14 cellular contexts compared by ENCODE assay signal in genomic region chr16:15618392-15618791, GRCh38. TPM values are rescaled to one million over a fixed set of nuclear protein-coding genes. Genes with fewer than 3 reads are reported as not detected.
DNase-seq lines count a peak whose midpoint lies in the region; ATAC-seq and TF ChIP-seq lines count a peak whose summit lies in the region.
"Had no signal": no experiment of that assay in that cellular context is flagged by ENCODE, and none has a peak within 500 bp of the region (broad histone marks: within the 10 kb centered on the region; RNA-seq: fewer than 3 reads in every experiment).

No MANE protein-coding gene starts in this region.

- no peak for TF ChIP-seq CTCF in AG04450 (IDR thresholded peaks at IDR 0.05; ENCODE audit: low read depth, low read length)

- H3K36me3 Mint-ChIP-seq in activated CD8-positive, alpha-beta T cell treated with anti-CD3 and anti-CD28 coated beads, Interleukin-2, amount 10 ng/mL, durations not matched to agents 7 days and 5 days (ENCODE audit: low read depth): peaks cover 52% of the 10 kb centered on the region

- H3K4me3 Mint-ChIP-seq in activated CD8-positive, alpha-beta T cell treated with anti-CD3 and anti-CD28 coated beads, Interleukin-2, amount 10 ng/mL, durations not matched to agents 7 days and 5 days: no peak overlapping the region

- POLR2A ChIA-PET in AG04450 (lab: Yijun Ruan, JAX): no interaction called here
- POLR2A ChIA-PET in activated CD8-positive, alpha-beta T cell treated with anti-CD3 and anti-CD28 coated beads, Interleukin-2, amount 10 ng/mL, durations not matched to agents 7 days and 5 days (lab: Charles Lee): no interaction called here

- DNase-seq in AG04450 (ENCODE audit: low read depth, low spot score) (peak; percentile 26), GM04503 (ENCODE audit: low read depth) (peak; percentile 27), iris pigment epithelial cell (ENCODE audit: low read depth) (peak; percentile 80), NOMO-1 (lab: John Stamatoyannopoulos, UW; ENCODE audit: unreplicated experiment in 2 of 2) (no peak), SKM-1 (lab: John Stamatoyannopoulos, UW; ENCODE audit: unreplicated experiment) (no peak)
- no peak for DNase-seq in activated CD8-positive, alpha-beta T cell treated with anti-CD3 and anti-CD28 coated beads, Interleukin-2, amount 10 ng/mL, durations not matched to agents 7 days and 5 days
- DNase-seq: COR-L47; immature natural killer cell; NCI-H2081 treated with DMSO at 0.1 percent for 48 hours; stimulated activated CD8-positive, alpha-beta memory T cell treated with anti-CD3 and anti-CD28 coated beads, Interleukin-4, amount 100 ng/mL, for 48 hours had no signal

- no peak overlapping the region for H3K4me3 ChIP-seq in AG04450 (ENCODE audit: low read depth, low read length)
- H3K4me3 ChIP-seq: GM12878 had no signal

- peak overlapping the region; percentile 57 for H3K27ac ChIP-seq in AG04450 (ENCODE audit: low read depth, low read length)
- H3K27ac ChIP-seq: epithelial cell of prostate had no signal

- no peaks in the 10 kb centered on the region for H3K4me1 Mint-ChIP-seq in activated CD8-positive, alpha-beta T cell treated with anti-CD3 and anti-CD28 coated beads, Interleukin-2, amount 10 ng/mL, durations not matched to agents 7 days and 5 days (ENCODE audit: low read depth)
- H3K4me1 Mint-ChIP-seq: immature natural killer cell had no signal

- no peaks in the 10 kb centered on the region for H3K27me3 Mint-ChIP-seq in activated CD8-positive, alpha-beta T cell treated with anti-CD3 and anti-CD28 coated beads, Interleukin-2, amount 10 ng/mL, durations not matched to agents 7 days and 5 days (ENCODE audit: low read depth)

- H3K27ac Mint-ChIP-seq in activated CD8-positive, alpha-beta T cell treated with anti-CD3 and anti-CD28 coated beads, Interleukin-2, amount 10 ng/mL, durations not matched to agents 7 days and 5 days: peak overlapping the region; percentile 10

- H3K9me3 Mint-ChIP-seq in activated CD8-positive, alpha-beta T cell treated with anti-CD3 and anti-CD28 coated beads, Interleukin-2, amount 10 ng/mL, durations not matched to agents 7 days and 5 days (ENCODE audit: insufficient read depth): no peaks in the 10 kb centered on the region
- H3K9me3 Mint-ChIP-seq: immature natural killer cell had no signal

- H3K9me3 ChIP-seq in AG04450 (ENCODE audit: control insufficient read depth, insufficient read depth, low read length): no peaks in the 10 kb centered on the region

- no peaks in the 10 kb centered on the region for H3K27me3 ChIP-seq in AG04450 (ENCODE audit: control insufficient read depth, insufficient read depth, low read length)

- ATAC-seq in activated CD8-positive, alpha-beta T cell treated with anti-CD3 and anti-CD28 coated beads, Interleukin-2, amount 10 ng/mL, durations not matched to agents 7 days and 5 days: no peak
- ATAC-seq in HG03442 (IDR thresholded peaks at IDR 0.05; ENCODE audit: unreplicated experiment) (no peak), GM21717 (IDR thresholded peaks at IDR 0.05; ENCODE audit: unreplicated experiment) (no peak)
- ATAC-seq: GM12878 had no signal

- CTCF ChIA-PET in AG04450 (lab: Charles Lee): no interaction called here
- CTCF ChIA-PET in activated CD8-positive, alpha-beta T cell treated with anti-CD3 and anti-CD28 coated beads, Interleukin-2, amount 10 ng/mL, durations not matched to agents 7 days and 5 days (lab: Charles Lee): no interaction called here

RNA-seq across cellular contexts. Expression of gene MARF1, which starts 24.6 kb away (rescaled TPM):
- 31.6 and 37.4 TPM in 2 replicates for polyA plus RNA-seq in AG04450 (2011; rRNA removed)
- 33.0 and 34.3 TPM in 2 replicates for polyA minus RNA-seq in AG04450 (2011; rRNA and poly(A)+ RNA removed)
- total RNA-seq in activated CD8-positive, alpha-beta T cell treated with anti-CD3 and anti-CD28 coated beads, Interleukin-2, amount 10 ng/mL, durations not matched to agents 7 days and 5 days: 10 to 100 TPM; 62.7 to 64.5 TPM

RNA-seq across cellular contexts. Expression of gene NDE1, which starts 31.7 kb away (rescaled TPM):
- 28.1 and 29.9 TPM in 2 replicates for polyA plus RNA-seq in AG04450 (2011; rRNA removed)
- polyA minus RNA-seq in AG04450 (2011; rRNA and poly(A)+ RNA removed): 24.2 and 26.1 TPM in 2 replicates
- total RNA-seq in activated CD8-positive, alpha-beta T cell treated with anti-CD3 and anti-CD28 coated beads, Interleukin-2, amount 10 ng/mL, durations not matched to agents 7 days and 5 days: 100 to 1,000 TPM; 140 to 141 TPM

Comparison
In these comparisons a context has a peak if more than half of its experiments do, and no peak if none do; other contexts are left out.
1. DNase-seq: peak in AG04450 (single experiment), GM04503 (single experiment) and iris pigment epithelial cell (single experiment); none in activated CD8-positive, alpha-beta T cell treated with anti-CD3 and anti-CD28 coated beads, Interleukin-2, amount 10 ng/mL, durations not matched to agents 7 days and 5 days (single experiment), NOMO-1 (0 of 2) and SKM-1 (single experiment).